ENCODE assay signal across 8 cellular contexts in genomic region chr7:32892521-32893224, GRCh38. TPM values are rescaled to one million over a fixed set of nuclear protein-coding genes. Genes with fewer than 3 reads are reported as not detected.
DNase-seq lines count a peak whose midpoint lies in the region; ATAC-seq and TF ChIP-seq lines count a peak whose summit lies in the region.

No MANE protein-coding gene starts in this region.

- H3K36me3 ChIP-seq in HCT116 (ENCODE audit: control insufficient read depth in 1 of 2, insufficient read depth in 2 of 2, low read length in 2 of 2), result no peaks in the 10 kb centered on the region
- H3K36me3 ChIP-seq in colonic mucosa, result no peaks in the 10 kb centered on the region

- TF ChIP-seq CTCF in HCT116 (IDR thresholded peaks at IDR 0.05 in 2 of 3, conservative IDR thresholded peaks at IDR 0.05 in 1 of 3; ENCODE audit: borderline replicate concordance in 1 of 3, insufficient read depth in 1 of 3, low read depth in 2 of 3, low read length in 2 of 3) (no peak), colonic mucosa (IDR thresholded peaks at IDR 0.05) (no peak)

- H3K4me3 ChIP-seq in HCT116 (replicated peaks in 1 of 2; ENCODE audit: low read depth in 1 of 2, low read length in 2 of 2) (peak overlapping the region; percentile 69 to 78), colonic mucosa (peak overlapping the region; percentile 41)

- CTCF ChIA-PET in HCT116 (lab: Charles Lee), result interaction anchor here (1.9 kb wide), 1 partner anchor 46 kb away, joined by 7 read pairs; no protein-coding TSS in a partner anchor

- H3K4me1 ChIP-seq in HCT116 (ENCODE audit: control insufficient read depth in 1 of 2, insufficient read depth in 2 of 2, low read length in 2 of 2), result peaks cover 16 to 28% of the 10 kb centered on the region in 2 experiments; a peak in 3 of 4 replicates
- H3K4me1 ChIP-seq in colonic mucosa, result peaks cover 6% of the 10 kb centered on the region

- BruUV-seq in HCT116 (replicated peaks; lab: Mats Ljungman, UMichigan), result TSS peak; percentile 93

- H3K27ac ChIP-seq in HCT116 (ENCODE audit: low read depth, low read length) (peak overlapping the region; percentile 89), colonic mucosa (peak overlapping the region; percentile 99)

- peaks cover 4% of the 10 kb centered on the region; the same call in 1 of the 2 replicates for H4K20me1 ChIP-seq in HCT116 (ENCODE audit: insufficient read depth)

- no peak for TF ChIP-seq RAD21 in HCT116 (IDR thresholded peaks at IDR 0.05; ENCODE audit: low read depth)

- H3K4me2 ChIP-seq in HCT116 (ENCODE audit: low read length), result peak overlapping the region; percentile 80

- peak; percentile 34 for TF ChIP-seq POLR2A in HCT116 (IDR thresholded peaks at IDR 0.05; ENCODE audit: borderline replicate concordance, extremely low read depth, insufficient read depth, insufficient read length)

- peak; percentile 7 for ATAC-seq in HCT116
- ATAC-seq in left colon, result peak; percentile 58
- no peak for ATAC-seq in GM21360 (IDR thresholded peaks at IDR 0.05; ENCODE audit: unreplicated experiment)

- DNase-seq in COR-L47 (lab: John Stamatoyannopoulos, UW), result peak; percentile 40
- DNase-seq in HCT116 (ENCODE audit: low read depth, low spot score), result peak; percentile 4
- peak; percentile 43 for DNase-seq in NCI-H2171 (lab: John Stamatoyannopoulos, UW)
- peak; percentile 27 for DNase-seq in activated CD4-positive, alpha-beta T cell treated with anti-CD3 and anti-CD28 coated beads for 1 hour
- peak; percentile 54 for DNase-seq in colonic mucosa
- peak; percentile 50 to 60 for DNase-seq in left colon
- DNase-seq in stimulated activated CD4-positive, alpha-beta T cell treated with anti-CD3 and anti-CD28 coated beads, Interleukin-1b, Interleukin-23, amount 100 ng/mL, for 48 hours, result peak; percentile 48

- intact Hi-C loops in HCT116 (cut with micrococcal nuclease) (loop anchor here (2.0 to 5.0 kb wide), 2 partner anchors 50 to 215 kb away; partner anchors contain the start of gene RP9), colonic mucosa (cut with DNase I) (no loop called here), left colon (cut with DNase I, micrococcal nuclease) (no loop called here)

- peaks cover 33% of the 10 kb centered on the region for H3K79me2 ChIP-seq in HCT116 (ENCODE audit: insufficient read depth, low read length)

- H3K9me3 ChIP-seq in HCT116 (ENCODE audit: control insufficient read depth in 1 of 2, insufficient read depth in 1 of 2, low read depth in 1 of 2, low read length in 2 of 2), result no peaks in the 10 kb centered on the region
- no peaks in the 10 kb centered on the region for H3K9me3 ChIP-seq in colonic mucosa

- peak overlapping the region; percentile 86 for H3K9ac ChIP-seq in HCT116 (ENCODE audit: low read length)
- peak overlapping the region; percentile 56 to 85 for H3K9ac ChIP-seq in colonic mucosa (ENCODE audit: low read depth in 2 of 2, low read length in 2 of 2)

- no peaks in the 10 kb centered on the region for H3K9me2 ChIP-seq in HCT116 (ENCODE audit: insufficient read depth)

- RAD21 ChIA-PET in HCT116 (lab: Charles Lee; ENCODE audit: low non-redundant PET in 1 of 2, low total read pairs in 2 of 2, uncharacterized antibody in 2 of 2, unreplicated experiment in 2 of 2), result no interaction called here

- H3K27me3 ChIP-seq in HCT116 (ENCODE audit: insufficient read depth, low read length) (no peaks in the 10 kb centered on the region), colonic mucosa (no peaks in the 10 kb centered on the region)

- POLR2A ChIA-PET in HCT116 (lab: Charles Lee), result no interaction called here

- no peak overlapping the region for H2AFZ ChIP-seq in HCT116 (ENCODE audit: low read depth, low read length, poor library complexity, severe bottlenecking)

TF ChIP-seq in HCT116, 20 proteins besides CTCF, POLR2A, EP300 and RAD21:
- TF ChIP-seq ZNF274 (IDR thresholded peaks at IDR 0.05; ENCODE audit: low read depth, low read length), result no peak
- no peak for TF ChIP-seq EZH2 (IDR thresholded peaks at IDR 0.05)
- TF ChIP-seq CEBPB (IDR thresholded peaks at IDR 0.05; ENCODE audit: low read depth), result no peak
- TF ChIP-seq ZFX (IDR thresholded peaks at IDR 0.05), result peak; percentile 39; the same call in 1 of the 2 replicates
- no peak for TF ChIP-seq SRF (IDR thresholded peaks at IDR 0.05; ENCODE audit: low read depth)
- no peak for TF ChIP-seq CBX3 (IDR thresholded peaks at IDR 0.05; ENCODE audit: low read depth)
- no peak for TF ChIP-seq FOSL1 (IDR thresholded peaks at IDR 0.05; ENCODE audit: low read depth)
- no peak for TF ChIP-seq ELF1 (IDR thresholded peaks at IDR 0.05; ENCODE audit: borderline replicate concordance, low read depth)
- no peak for TF ChIP-seq REST (IDR thresholded peaks at IDR 0.05; ENCODE audit: low read depth)
- TF ChIP-seq YY1 (IDR thresholded peaks at IDR 0.05; ENCODE audit: extremely low read depth, insufficient replicate concordance, low read depth, low read length), result no peak
- no peak for TF ChIP-seq ATF3 (IDR thresholded peaks at IDR 0.05)
- TF ChIP-seq ZBTB33 (IDR thresholded peaks at IDR 0.05; ENCODE audit: extremely low read depth, insufficient replicate concordance, low read length), result no peak
- 0 out of 2 replicates have a peak, but pooled peaks have one; percentile 16 for TF ChIP-seq SP1 (IDR thresholded peaks at IDR 0.05; ENCODE audit: low read depth)
- TF ChIP-seq JUND (IDR thresholded peaks at IDR 0.05), result no peak

RNA-seq across cellular contexts. Expression of gene KBTBD2, which starts 1.1 kb away (rescaled TPM):
- total RNA-seq in HCT116 (2021; ENCODE audit: unreplicated experiment) (29.0 TPM), colonic mucosa (10 to 100 TPM; 18.2 to 33.0 TPM), left colon (10 to 100 TPM; 22.2 to 25.7 TPM)
- 18.0 and 19.9 TPM in 2 replicates for polyA plus RNA-seq in HCT116 (2012)

Comparison
In these comparisons a context has a peak if more than half of its experiments do, and no peak if none do; other contexts are left out.
1. DNase-seq: peak in every context shown above with its lines; median percentile 55 in left colon; 54 in colonic mucosa; 48 in stimulated activated CD4-positive, alpha-beta T cell treated with anti-CD3 and anti-CD28 coated beads, Interleukin-1b, Interleukin-23, amount 100 ng/mL, for 48 hours; 43 in NCI-H2171; 40 in COR-L47; 27 in activated CD4-positive, alpha-beta T cell treated with anti-CD3 and anti-CD28 coated beads for 1 hour; 4 in HCT116.